Comparison of ENCODE assay signal across 23 cellular contexts in genomic region chr2:166519391-166519962, GRCh38. TPM values are rescaled to one million over a fixed set of nuclear protein-coding genes. Genes with fewer than 3 reads are reported as not detected.
A peak's percentile ranks its signal among the peaks of the same experiment; 100 is the strongest.
DNase-seq lines count a peak whose midpoint lies in the region; ATAC-seq, FAIRE-seq and TF ChIP-seq lines count a peak whose summit lies in the region.
"Had no signal": no experiment of that assay in that cellular context is flagged by ENCODE, and none has a peak within 500 bp of the region (broad histone marks: within the 10 kb centered on the region; RNA-seq: fewer than 3 reads in every experiment).

No MANE protein-coding gene starts in this region.

- CTCF ChIA-PET in K562 (lab: Yijun Ruan, JAX; ENCODE audit: low intra/inter-chr PET ratio) = no interaction called here

- no peak overlapping the region for H3K9ac ChIP-seq in K562 (ENCODE audit: insufficient read depth in 1 of 2, low read depth in 2 of 2, low read length in 2 of 2)
- H3K9ac ChIP-seq in mesenchymal stem cell (ENCODE audit: low read length) = no peak overlapping the region
- H3K9ac ChIP-seq in stomach smooth muscle (ENCODE audit: low read length in 2 of 2) = no peak overlapping the region

- no peak for TF ChIP-seq RAD21 in K562 (CRISPR knock-in tag; conservative IDR thresholded peaks at IDR 0.05 in 1 of 2, IDR thresholded peaks at IDR 0.05 in 1 of 2)

- DNase-seq in K562 (ENCODE audit: extremely low read depth in 1 of 4, low spot score in 3 of 4) (no peak), cardiac muscle cell (ENCODE audit: low read depth in 1 of 2, low spot score in 1 of 2) (peak; percentile 4 to 57), mesenchymal stem cell (no peak), NK-92 (lab: John Stamatoyannopoulos, UW; ENCODE audit: unreplicated experiment) (no peak), NCI-H69 (lab: John Stamatoyannopoulos, UW) (no peak)
- DNase-seq in stimulated activated CD4-positive, alpha-beta T cell treated with anti-CD3 and anti-CD28 coated beads, Interleukin-4, amount 100 ng/mL, for 1 hour = no peak
- DNase-seq: activated CD8-positive, alpha-beta memory T cell treated with anti-CD3 and anti-CD28 coated beads, Interleukin-2, amount 10 ng/mL, durations not matched to agents 7 days and 5 days; activated naive CD4-positive, alpha-beta T cell; activated T-cell treated with anti-CD3 and anti-CD28 coated beads, Interleukin-2, amount 50 U/mL, for 48 hours; COR-L47; HCEC 1CT; NCI-H2107; NCI-H446 treated with DMSO at 0.1 percent for 48 hours; stimulated activated CD4-positive, alpha-beta T cell treated with anti-CD3 and anti-CD28 coated beads, Interleukin-15, amount 100 ng/mL, for 24 hours; T-helper 17 cell; upper lobe of left lung had no signal

- H3K14ac ChIP-seq in mesenchymal stem cell (ENCODE audit: low read length in 2 of 2) = no peak overlapping the region

- H2BK15ac ChIP-seq in mesenchymal stem cell (ENCODE audit: low read depth, poor library complexity, severe bottlenecking) = no peak overlapping the region

- in situ Hi-C loops in K562 (cut with MboI) = no loop called here

- no peak overlapping the region for H3K23ac ChIP-seq in mesenchymal stem cell (ENCODE audit: low read length in 2 of 2)

- no peak for TF ChIP-seq EP300 in K562 (IDR thresholded peaks at IDR 0.05; ENCODE audit: low read length)

- no peaks in the 10 kb centered on the region for H3K9me3 ChIP-seq in K562 (replicated peaks; ENCODE audit: control insufficient read depth, insufficient read depth, low read depth, low read length)
- no peaks in the 10 kb centered on the region for H3K9me3 ChIP-seq in cardiac muscle cell (ENCODE audit: low read depth)
- H3K9me3 ChIP-seq in mesenchymal stem cell (ENCODE audit: control insufficient read depth, low read length) = no peaks in the 10 kb centered on the region
- H3K9me3 ChIP-seq in stomach smooth muscle (ENCODE audit: control insufficient read depth in 2 of 2, low read length in 2 of 2) = no peaks in the 10 kb centered on the region
- H3K9me3 ChIP-seq: upper lobe of left lung had no signal

- H3K4me3 ChIP-seq in K562 (no peak overlapping the region), cardiac muscle cell (no peak overlapping the region), mesenchymal stem cell (ENCODE audit: insufficient read depth in 1 of 2, low read depth in 1 of 2, low read length in 2 of 2) (no peak overlapping the region), stomach smooth muscle (ENCODE audit: low read length in 2 of 2) (peak overlapping the region; percentile 9 to 36)
- H3K4me3 ChIP-seq: GM12878, upper lobe of left lung had no signal

- H4K8ac ChIP-seq in mesenchymal stem cell (ENCODE audit: low read length) = no peak overlapping the region

- no peak overlapping the region for H3K27ac ChIP-seq in K562 (ENCODE audit: extremely low read depth, low read depth, low read length)
- peak overlapping the region; percentile 85 for H3K27ac ChIP-seq in cardiac muscle cell
- no peak overlapping the region for H3K27ac ChIP-seq in mesenchymal stem cell (ENCODE audit: low read length, poor library complexity, severe bottlenecking)
- no peak overlapping the region for H3K27ac ChIP-seq in stomach smooth muscle (ENCODE audit: low read length)
- H3K27ac ChIP-seq: C4-2B, upper lobe of left lung had no signal

- ATAC-seq in K562 = 0 out of 3 replicates have a peak, but pooled peaks have one; percentile 26
- ATAC-seq: activated CD8-positive, alpha-beta memory T cell treated with anti-CD3 and anti-CD28 coated beads, Interleukin-2, amount 10 ng/mL, durations not matched to agents 7 days and 5 days; GM12878; SK-N-SH treated with all-trans-retinoic acid at 6 μM for 48 hours; T-helper 17 cell had no signal

- H2BK12ac ChIP-seq in mesenchymal stem cell (ENCODE audit: low read length in 2 of 2) = no peak overlapping the region

- no peaks in the 10 kb centered on the region for H3K79me1 ChIP-seq in mesenchymal stem cell (replicated peaks; ENCODE audit: low read length, poor library complexity, severe bottlenecking)

- no peak for TF ChIP-seq POLR2A in K562 (conservative IDR thresholded peaks at IDR 0.05)

- no peaks in the 10 kb centered on the region for H3K9me1 ChIP-seq in K562 (ENCODE audit: control insufficient read depth, insufficient read depth, low read length)

- POLR2A ChIA-PET in K562 (lab: Yijun Ruan, JAX) = no interaction called here

- no peak overlapping the region for H4K91ac ChIP-seq in mesenchymal stem cell (ENCODE audit: low read length)

- no peak overlapping the region for H3K18ac ChIP-seq in mesenchymal stem cell (ENCODE audit: low read depth in 1 of 2, low read length in 2 of 2)

- TF ChIP-seq CTCF in K562 (IDR thresholded peaks at IDR 0.05 in 2 of 3, conservative IDR thresholded peaks at IDR 0.05 in 1 of 3; ENCODE audit: insufficient read depth in 2 of 3, low read depth in 1 of 3, low read length in 3 of 3) (no peak), cardiac muscle cell (IDR thresholded peaks at IDR 0.05; ENCODE audit: low read depth, low read length) (no peak)

- no peaks in the 10 kb centered on the region for H3K27me3 ChIP-seq in K562 (ENCODE audit: control insufficient read depth in 2 of 2, insufficient read depth in 2 of 2, low read length in 2 of 2)
- no peaks in the 10 kb centered on the region for H3K27me3 ChIP-seq in cardiac muscle cell
- no peaks in the 10 kb centered on the region for H3K27me3 ChIP-seq in mesenchymal stem cell (ENCODE audit: control insufficient read depth in 1 of 2, insufficient read depth in 1 of 2, low read length in 2 of 2)
- H3K27me3 ChIP-seq in stomach smooth muscle (ENCODE audit: control insufficient read depth in 1 of 2, insufficient read depth in 2 of 2, low read length in 2 of 2) = no peaks in the 10 kb centered on the region
- H3K27me3 ChIP-seq: upper lobe of left lung had no signal

- intact Hi-C loops in K562 (cut with micrococcal nuclease) = loop anchor here (5.0 kb wide), 3 partner anchors 87 to 462 kb away; no protein-coding TSS in a partner anchor

- no peak for FAIRE-seq in K562 (lab: Jason Lieb, UNC)
- FAIRE-seq: frontal cortex, GM12878, TTC549 had no signal

- H3K4me2 ChIP-seq in K562 (ENCODE audit: insufficient read depth, low read length) (no peak overlapping the region), mesenchymal stem cell (ENCODE audit: low read length, poor library complexity, severe bottlenecking) (peak overlapping the region; percentile 50)

- WGBS in K562 (ENCODE audit: insufficient coverage, low coverage, missing lambda C conversion rate) = under 1% methylated on average over 10 of the region's 10 CpGs
- WGBS in mesenchymal stem cell = 64% methylated on average over 9 of the region's 10 CpGs

- no peaks in the 10 kb centered on the region for H3K36me3 ChIP-seq in K562 (ENCODE audit: control insufficient read depth, insufficient read depth, low read length)
- no peaks in the 10 kb centered on the region for H3K36me3 ChIP-seq in cardiac muscle cell
- H3K36me3 ChIP-seq in mesenchymal stem cell (ENCODE audit: control insufficient read depth in 1 of 2, insufficient read depth in 2 of 2, low read depth in 1 of 2, low read length in 2 of 2) = no peaks in the 10 kb centered on the region
- no peaks in the 10 kb centered on the region for H3K36me3 ChIP-seq in stomach smooth muscle (ENCODE audit: control insufficient read depth in 2 of 2, insufficient read depth in 2 of 2, low read length in 2 of 2)
- H3K36me3 ChIP-seq: upper lobe of left lung had no signal

- no peaks in the 10 kb centered on the region for H3K4me1 ChIP-seq in K562 (replicated peaks in 1 of 2; ENCODE audit: control insufficient read depth in 2 of 2, insufficient read depth in 2 of 2, low read length in 2 of 2)
- H3K4me1 ChIP-seq in cardiac muscle cell (ENCODE audit: low read depth) = peaks cover 24% of the 10 kb centered on the region
- H3K4me1 ChIP-seq in mesenchymal stem cell (ENCODE audit: control insufficient read depth, insufficient read depth, low read depth, low read length) = peaks cover 1% of the 10 kb centered on the region
- H3K4me1 ChIP-seq in stomach smooth muscle (ENCODE audit: control insufficient read depth, insufficient read depth, low read length) = no peaks in the 10 kb centered on the region
- H3K4me1 ChIP-seq: upper lobe of left lung had no signal

- H2BK5ac ChIP-seq in mesenchymal stem cell (ENCODE audit: low read depth, low read length, poor library complexity, severe bottlenecking) = no peak overlapping the region

- H2BK120ac ChIP-seq in mesenchymal stem cell (ENCODE audit: low read depth, low read length) = no peak overlapping the region

- H2AK5ac ChIP-seq in mesenchymal stem cell (ENCODE audit: low read length, severe bottlenecking) = no peak overlapping the region

- H2AFZ ChIP-seq in K562 (ENCODE audit: low read depth, low read length) (no peak overlapping the region), mesenchymal stem cell (ENCODE audit: low read depth, low read length) (no peak overlapping the region)

- H3K79me2 ChIP-seq in K562 (ENCODE audit: control insufficient read depth, insufficient read depth, low read length) = no peaks in the 10 kb centered on the region

- no TSS peak for BruUV-seq in K562 (replicated peaks; lab: Mats Ljungman, UMichigan)

- H3K4ac ChIP-seq in mesenchymal stem cell (ENCODE audit: low read depth in 1 of 2, low read length in 2 of 2) = no peak overlapping the region

- no peaks in the 10 kb centered on the region for H4K20me1 ChIP-seq in K562 (replicated peaks; ENCODE audit: control insufficient read depth, insufficient read depth, low read length)

RNA-seq across cellular contexts. Expression of gene SCN7A, which starts 25.4 kb away (rescaled TPM):
- total RNA-seq in K562 (2011; cell fraction: chromatin; rRNA removed; ENCODE audit: low replicate concordance) = 0.05 and 0.16 TPM in 2 replicates
- total RNA-seq in K562 (2011; cell fraction: nucleolus; rRNA removed) = not detected in 2 replicates
- not detected in 2 replicates for total RNA-seq in K562 (2011; cell fraction: nucleoplasm; rRNA removed)
- 0.05 TPM in 1 of 2 replicates, not detected in the other for total RNA-seq in K562 (2014; rRNA removed)
- total RNA-seq in K562 (2014; rRNA removed; fragmentation: Illumina TruSeq; extraction: Trizol) = 0.03 TPM in 1 of 2 replicates, not detected in the other
- total RNA-seq in K562 (2015; rRNA removed; fragmentation: Illumina TruSeq; extraction: Trizol) = under 0.01 TPM in 2 replicates
- total RNA-seq in K562 (2021) = 0.04 and 0.07 TPM in 2 replicates
- polyA plus RNA-seq in K562 (2011; rRNA removed) = not detected in 2 replicates
- not detected in 2 replicates for polyA plus RNA-seq in K562 (2011; cell fraction: cytosol; rRNA removed)
- 0.06 TPM in 1 of 2 replicates, not detected in the other for polyA plus RNA-seq in K562 (2011; cell fraction: nucleus; rRNA removed)
- 0.01 and 0.04 TPM in 2 replicates for polyA plus RNA-seq in K562 (2012)
- polyA plus RNA-seq in K562 (2014; fragmentation: Illumina TruSeq; extraction: Trizol) = not detected in 2 replicates
- under 1 TPM; under 0.01 to 0.04 TPM for polyA plus RNA-seq in K562 (2014; fragmentation: Nextera tagmentation; extraction: Ambion mirVana)
- 0.03 TPM in 1 of 2 replicates, not detected in the other for polyA plus RNA-seq in K562 (2014; rRNA removed)
- polyA minus RNA-seq in K562 (2011; rRNA and poly(A)+ RNA removed) = not detected in 2 replicates
- not detected in 2 replicates for polyA minus RNA-seq in K562 (2011; cell fraction: cytosol; rRNA and poly(A)+ RNA removed)
- polyA minus RNA-seq in K562 (2011; cell fraction: nucleus; rRNA and poly(A)+ RNA removed) = not detected in 2 replicates
- total RNA-seq in cardiac muscle cell = 0.42 and 1.3 TPM in 2 replicates
- 0.77 and 0.89 TPM in 2 replicates for polyA plus RNA-seq in cardiac muscle cell
- polyA plus RNA-seq in mesenchymal stem cell (2013, experiment 1 of 2) = not detected
- not detected for polyA plus RNA-seq in mesenchymal stem cell (2013, experiment 2 of 2)
- total RNA-seq: activated CD8-positive, alpha-beta memory T cell treated with anti-CD3 and anti-CD28 coated beads, Interleukin-2, amount 10 ng/mL, durations not matched to agents 7 days and 5 days; dermis microvascular lymphatic vessel endothelial cell; T-helper 17 cell had no signal
- polyA plus RNA-seq: GM12878 had no signal

Comparison
In these comparisons a context has a peak if more than half of its experiments do, and no peak if none do; other contexts are left out.
1. DNase-seq: peak in cardiac muscle cell (2 of 2); none in K562 (0 of 4), mesenchymal stem cell (single experiment), NK-92 (single experiment), NCI-H69 (single experiment) and stimulated activated CD4-positive, alpha-beta T cell treated with anti-CD3 and anti-CD28 coated beads, Interleukin-4, amount 100 ng/mL, for 1 hour (single experiment).
2. H3K4me3 ChIP-seq: peak in stomach smooth muscle (2 of 2); none in K562 (single experiment), cardiac muscle cell (single experiment) and mesenchymal stem cell (0 of 2).